Comparison of ENCODE assay signal across 7 cellular contexts in the genomic region with DNA sequence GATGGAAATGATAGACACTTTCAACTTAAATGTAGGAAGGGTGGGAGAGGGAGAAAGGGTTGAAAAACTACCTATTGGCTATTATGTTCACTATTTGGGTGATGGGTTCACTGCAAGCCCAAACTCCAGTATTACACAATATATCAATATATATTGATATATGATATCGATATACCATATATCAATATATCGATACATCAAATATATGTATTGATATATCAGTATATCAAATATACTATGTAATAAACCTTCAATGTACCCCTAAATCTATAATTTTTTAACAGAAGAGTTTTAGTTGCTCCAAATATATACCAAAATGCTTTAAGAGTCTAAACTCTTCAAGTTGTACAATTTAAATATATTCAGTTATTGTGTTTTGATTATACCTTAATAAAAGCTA.
"Had no signal": no experiment of that assay in that cellular context is flagged by ENCODE, and none has a peak within 500 bp of the region (broad histone marks: within the 10 kb centered on the region; RNA-seq: fewer than 3 reads in every experiment).

No MANE protein-coding gene starts in this region.

- DNase-seq: GM23248, GOT3, H9, HCEC 1CT, KG1 had no signal

- H3K27ac ChIP-seq: GM23248, HL-60 had no signal

- H3K4me3 ChIP-seq: GM23248 had no signal

- H2AFZ ChIP-seq: GM23248 had no signal

- H3K9ac ChIP-seq: GM23248 had no signal

- FAIRE-seq: H54 had no signal
